ENCODE assay signal across 26 cellular contexts in the genomic region with DNA sequence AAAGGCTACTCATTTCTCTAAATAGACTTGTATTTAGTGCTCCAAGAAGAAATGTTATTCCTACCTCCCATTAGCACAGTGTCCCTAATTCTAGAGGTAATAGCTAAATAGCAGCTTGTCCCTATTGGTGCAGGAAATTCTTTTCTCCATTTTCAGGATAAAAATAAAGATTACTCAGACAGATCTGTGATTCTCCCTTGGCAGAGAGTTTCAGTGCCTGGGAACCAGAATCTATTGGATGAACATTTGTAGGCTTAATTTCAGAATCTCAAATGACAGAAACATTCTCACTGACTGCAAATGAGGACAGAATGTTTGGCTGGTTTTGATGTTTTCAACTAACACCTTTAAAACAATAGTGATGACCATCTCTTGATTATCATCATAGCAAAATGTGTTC.
"Had no signal": no experiment of that assay in that cellular context is flagged by ENCODE, and none has a peak within 500 bp of the region (broad histone marks: within the 10 kb centered on the region; RNA-seq: fewer than 3 reads in every experiment).

No MANE protein-coding gene starts in this region.

- H3K4me1 ChIP-seq: ascending aorta, SJCRH30 had no signal

- H3K27me3 ChIP-seq: ascending aorta had no signal

- H3K9me3 Mint-ChIP-seq: activated CD4-positive, alpha-beta T cell treated with anti-CD3 and anti-CD28 coated beads, Interleukin-2, amount 10 ng/mL, durations not matched to agents 24 days and 14 days; activated CD8-positive, alpha-beta T cell treated with anti-CD3 and anti-CD28 coated beads for 36 hours; activated naive CD4-positive, alpha-beta T cell treated with anti-CD3 and anti-CD28 coated beads, Interleukin-2, amount 50 U/mL, for 24 hours; activated naive CD8-positive, alpha-beta T cell treated with anti-CD3 and anti-CD28 coated beads, Interleukin-2, amount 10 ng/mL, durations not matched to agents 7 days and 5 days; activated T-helper 2 cell treated with anti-CD3 and anti-CD28 coated beads, Interferon-gamma antibody, Interleukin-2, Interleukin-4, amounts not matched to agents 10 μg/mL and 5 μg/mL and 100 μg/mL, durations not matched to agents 14 hours and 24 hours and 36 hours; T-helper 1 cell treated with Interleukin-12 subunit alpha and Interleukin-12 subunit beta and Interleukin-4 antibody, amounts not matched to agents 30 μg/mL and 1 μg/mL, for 36 hours; T-helper 2 cell treated with Interferon-gamma antibody and Interleukin-4, amounts not matched to agents 5 μg/mL and 100 μg/mL, for 36 hours had no signal

- H3K27ac ChIP-seq: SJCRH30, SK-N-MC had no signal

- H3K4me1 Mint-ChIP-seq: activated CD4-positive, alpha-beta T cell treated with anti-CD3 and anti-CD28 coated beads, Interleukin-2, amount 10 ng/mL, durations not matched to agents 24 days and 14 days; activated naive CD4-positive, alpha-beta T cell treated with anti-CD3 and anti-CD28 coated beads, Interleukin-2, amount 50 U/mL, for 24 hours; activated naive CD8-positive, alpha-beta T cell treated with anti-CD3 and anti-CD28 coated beads, Interleukin-2, amount 10 ng/mL, durations not matched to agents 7 days and 5 days had no signal

- H3K9me3 ChIP-seq: ascending aorta, SJCRH30 had no signal

- H3K27ac Mint-ChIP-seq: activated CD4-positive, alpha-beta T cell treated with anti-CD3 and anti-CD28 coated beads, Interleukin-2, amount 10 ng/mL, durations not matched to agents 24 days and 14 days; activated CD8-positive, alpha-beta T cell treated with anti-CD3 and anti-CD28 coated beads for 36 hours; activated naive CD4-positive, alpha-beta T cell treated with anti-CD3 and anti-CD28 coated beads, Interleukin-2, amount 50 U/mL, for 24 hours; activated naive CD8-positive, alpha-beta T cell treated with anti-CD3 and anti-CD28 coated beads, Interleukin-2, amount 10 ng/mL, durations not matched to agents 7 days and 5 days; activated T-helper 2 cell treated with anti-CD3 and anti-CD28 coated beads, Interferon-gamma antibody, Interleukin-2, Interleukin-4, amounts not matched to agents 10 μg/mL and 5 μg/mL and 100 μg/mL, durations not matched to agents 14 hours and 24 hours and 36 hours; T-helper 1 cell treated with Interleukin-12 subunit alpha and Interleukin-12 subunit beta and Interleukin-4 antibody, amounts not matched to agents 30 μg/mL and 1 μg/mL, for 36 hours; T-helper 2 cell treated with Interferon-gamma antibody and Interleukin-4, amounts not matched to agents 5 μg/mL and 100 μg/mL, for 36 hours had no signal

- ATAC-seq: activated CD8-positive, alpha-beta T cell treated with anti-CD3 and anti-CD28 coated beads for 36 hours; K562; Panc1 had no signal

- H3K4me3 ChIP-seq: ascending aorta, K562, SJCRH30, SK-N-MC had no signal

- DNase-seq: activated CD4-positive, alpha-beta T cell treated with anti-CD3 and anti-CD28 coated beads, Interleukin-2, amount 10 ng/mL, durations not matched to agents 24 days and 14 days; activated CD4-positive, alpha-beta T cell treated with anti-CD3 and anti-CD28 coated beads, Interleukin-2, amount 50 U/mL, for 4 hours; activated CD8-positive, alpha-beta T cell treated with anti-CD3 and anti-CD28 coated beads for 36 hours; activated gamma-delta T cell; activated naive CD4-positive, alpha-beta T cell treated with Interleukin-2 at 50 U/mL for 16 hours; activated naive CD8-positive, alpha-beta T cell treated with anti-CD3 and anti-CD28 coated beads, Interleukin-2, amount 10 ng/mL, durations not matched to agents 7 days and 5 days; activated T-cell treated with anti-CD3 and anti-CD28 coated beads, Interleukin-2, amount 50 U/mL, for 1 hour; amygdala; NCI-H1092 treated with DMSO at 0.1 percent for 48 hours; NCI-H1417; NCI-H146; NCI-H187; NCI-H2081; NCI-H226; NCI-H446 treated with DMSO at 0.1 percent for 48 hours; NCI-H524; SHP77; SJCRH30 had no signal

- H3K27me3 Mint-ChIP-seq: activated CD8-positive, alpha-beta T cell treated with anti-CD3 and anti-CD28 coated beads for 36 hours had no signal

- H3K4me3 Mint-ChIP-seq: activated CD4-positive, alpha-beta T cell treated with anti-CD3 and anti-CD28 coated beads, Interleukin-2, amount 10 ng/mL, durations not matched to agents 24 days and 14 days; activated CD8-positive, alpha-beta T cell treated with anti-CD3 and anti-CD28 coated beads for 36 hours; activated naive CD4-positive, alpha-beta T cell treated with anti-CD3 and anti-CD28 coated beads, Interleukin-2, amount 50 U/mL, for 24 hours; activated naive CD8-positive, alpha-beta T cell treated with anti-CD3 and anti-CD28 coated beads, Interleukin-2, amount 10 ng/mL, durations not matched to agents 7 days and 5 days; T-helper 1 cell treated with Interleukin-12 subunit alpha and Interleukin-12 subunit beta and Interleukin-4 antibody, amounts not matched to agents 30 μg/mL and 1 μg/mL, for 36 hours; T-helper 2 cell treated with Interferon-gamma antibody and Interleukin-4, amounts not matched to agents 5 μg/mL and 100 μg/mL, for 36 hours had no signal

- H3K36me3 ChIP-seq: ascending aorta, SJCRH30 had no signal

- H3K36me3 Mint-ChIP-seq: activated naive CD8-positive, alpha-beta T cell treated with anti-CD3 and anti-CD28 coated beads, Interleukin-2, amount 10 ng/mL, durations not matched to agents 7 days and 5 days had no signal
